1 cellular context compared by ENCODE assay signal in genomic region chrX:152830312-152831305, GRCh38.
TF ChIP-seq lines count a peak whose summit lies in the region.

Gene CETN2 (minus strand): TSS chrX:152830757. CDS start chrX:152830710, 47 bp downstream.
Gene NSDHL (plus strand): TSS chrX:152831063. CDS start chrX:152846325, 15,262 bp downstream.

TF ChIP-seq in SK-N-SH treated with all-trans-retinoic acid at 6 μM for 48 hours, 23 proteins besides CTCF, POLR2A, EP300 and RAD21 (continued from another document):
- no peak for TF ChIP-seq POU6F1 (CRISPR knock-in tag; IDR thresholded peaks at IDR 0.05; ENCODE audit: borderline replicate concordance, low read depth)
